22 cellular contexts compared by ENCODE assay signal in genomic region chrY:19406251-19406650, GRCh38.
"Had no signal": no experiment of that assay in that cellular context is flagged by ENCODE, and none has a peak within 500 bp of the region (broad histone marks: within the 10 kb centered on the region; RNA-seq: fewer than 3 reads in every experiment).

No MANE protein-coding gene starts in this region.

- H3K4me1 ChIP-seq: left ventricle myocardium inferior, sigmoid colon, spleen, suprapubic skin, tibial nerve, vagina had no signal

- H3K4me3 ChIP-seq: left ventricle myocardium inferior, lung, ovary, sigmoid colon, spleen, suprapubic skin, thoracic aorta, tibial nerve, vagina had no signal

- H3K9me3 ChIP-seq: left ventricle myocardium inferior, ovary, sigmoid colon, spleen, suprapubic skin, thoracic aorta, tibial nerve, vagina had no signal

- H3K36me3 ChIP-seq: left ventricle myocardium inferior, ovary, sigmoid colon, spleen, suprapubic skin, thoracic aorta, tibial nerve, vagina had no signal

- H3K27ac Mint-ChIP-seq: mesothelial cell of epicardium; naive B cell; natural killer cell treated with Interleukin-12 subunit alpha and Interleukin-12 subunit beta and Interleukin-15 and Interleukin-18, amount 100 ng/mL, for 72 hours; progenitor cell of endocrine pancreas; stimulated activated effector memory CD8-positive, alpha-beta T cell treated with anti-CD3 and anti-CD28 coated beads, Interleukin-12 subunit alpha, Interleukin-12 subunit beta, amount 100 ng/mL, for 72 hours; stimulated activated naive CD8-positive, alpha-beta T cell treated with anti-CD3 and anti-CD28 coated beads, Interleukin-15, Interleukin-2, amounts not matched to agents 100 ng/mL and 50 ng/mL, for 24 hours; type B pancreatic cell had no signal

- H3K27ac ChIP-seq: left ventricle myocardium inferior, ovary, sigmoid colon, spleen, suprapubic skin, thoracic aorta, tibial nerve, vagina had no signal

- H3K27me3 Mint-ChIP-seq: naive B cell; progenitor cell of endocrine pancreas; stimulated activated naive CD8-positive, alpha-beta T cell treated with anti-CD3 and anti-CD28 coated beads, Interleukin-15, Interleukin-2, amounts not matched to agents 100 ng/mL and 50 ng/mL, for 24 hours; type B pancreatic cell had no signal

- H3K27me3 ChIP-seq: ovary, sigmoid colon, spleen, suprapubic skin, tibial nerve, vagina had no signal

- FAIRE-seq: small intestine had no signal

- H3K4me3 Mint-ChIP-seq: mesothelial cell of epicardium; naive B cell; natural killer cell treated with Interleukin-12 subunit alpha and Interleukin-12 subunit beta and Interleukin-15 and Interleukin-18, amount 100 ng/mL, for 72 hours; stimulated activated effector memory CD8-positive, alpha-beta T cell treated with anti-CD3 and anti-CD28 coated beads, Interleukin-12 subunit alpha, Interleukin-12 subunit beta, amount 100 ng/mL, for 72 hours; stimulated activated naive CD8-positive, alpha-beta T cell treated with anti-CD3 and anti-CD28 coated beads, Interleukin-15, Interleukin-2, amounts not matched to agents 100 ng/mL and 50 ng/mL, for 24 hours; type B pancreatic cell had no signal

- H3K9me3 Mint-ChIP-seq: mesothelial cell of epicardium; naive B cell; natural killer cell treated with Interleukin-12 subunit alpha and Interleukin-12 subunit beta and Interleukin-15 and Interleukin-18, amount 100 ng/mL, for 72 hours; stimulated activated effector memory CD8-positive, alpha-beta T cell treated with anti-CD3 and anti-CD28 coated beads, Interleukin-12 subunit alpha, Interleukin-12 subunit beta, amount 100 ng/mL, for 72 hours; stimulated activated naive CD8-positive, alpha-beta T cell treated with anti-CD3 and anti-CD28 coated beads, Interleukin-15, Interleukin-2, amounts not matched to agents 100 ng/mL and 50 ng/mL, for 24 hours; type B pancreatic cell had no signal

- ATAC-seq: natural killer cell treated with Interleukin-12 subunit alpha and Interleukin-12 subunit beta and Interleukin-15 and Interleukin-18, amount 100 ng/mL, for 72 hours; right cardiac atrium; stimulated activated effector memory CD8-positive, alpha-beta T cell treated with anti-CD3 and anti-CD28 coated beads, Interleukin-12 subunit alpha, Interleukin-12 subunit beta, amount 100 ng/mL, for 72 hours had no signal

- H3K4me1 Mint-ChIP-seq: mesothelial cell of epicardium; naive B cell; stimulated activated effector memory CD8-positive, alpha-beta T cell treated with anti-CD3 and anti-CD28 coated beads, Interleukin-12 subunit alpha, Interleukin-12 subunit beta, amount 100 ng/mL, for 72 hours had no signal

- H3K36me3 Mint-ChIP-seq: mesothelial cell of epicardium; naive B cell; natural killer cell treated with Interleukin-12 subunit alpha and Interleukin-12 subunit beta and Interleukin-15 and Interleukin-18, amount 100 ng/mL, for 72 hours; stimulated activated effector memory CD8-positive, alpha-beta T cell treated with anti-CD3 and anti-CD28 coated beads, Interleukin-12 subunit alpha, Interleukin-12 subunit beta, amount 100 ng/mL, for 72 hours; type B pancreatic cell had no signal

- DNase-seq: islet precursor cell; left ventricle myocardium inferior; mesendoderm; naive B cell; ovary; right cardiac atrium; sigmoid colon; small intestine; spleen; stimulated activated CD4-positive, alpha-beta T cell treated with anti-CD3 and anti-CD28 coated beads, Interleukin-4, amount 100 ng/mL, for 24 hours; stimulated activated naive CD4-positive, alpha-beta T cell had no signal
